ENCODE assay signal across 11 cellular contexts in the genomic region with DNA sequence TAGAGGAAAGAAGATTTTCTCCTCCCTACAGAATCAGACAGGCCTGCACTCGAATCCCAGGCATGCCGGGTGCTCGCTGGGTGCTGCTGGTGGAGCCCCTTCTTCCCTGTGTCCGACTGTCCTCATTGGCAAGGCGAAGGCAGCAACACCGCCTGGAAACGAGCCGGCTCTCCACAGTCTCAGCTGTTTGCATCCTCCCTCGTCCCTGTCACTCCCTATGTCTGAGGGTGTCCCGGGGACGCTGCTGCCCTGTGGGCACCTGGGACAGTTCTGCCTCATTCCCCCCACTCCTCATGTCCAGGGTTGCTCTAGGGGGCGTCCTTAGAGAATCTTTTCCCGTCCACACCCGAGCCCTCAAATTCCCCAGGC. TPM values are rescaled to one million over a fixed set of nuclear protein-coding genes. Genes with fewer than 3 reads are reported as not detected.
DNase-seq lines count a peak whose midpoint lies in the region; ATAC-seq and TF ChIP-seq lines count a peak whose summit lies in the region.
"Had no signal": no experiment of that assay in that cellular context is flagged by ENCODE, and none has a peak within 500 bp of the region (broad histone marks: within the 10 kb centered on the region; RNA-seq: fewer than 3 reads in every experiment).

No MANE protein-coding gene starts in this region.

- no peak overlapping the region for H2BK12ac ChIP-seq in trophoblast cell (ENCODE audit: low read length)

- no peaks in the 10 kb centered on the region for H3K36me3 Mint-ChIP-seq in CD4-positive, alpha-beta memory T cell
- H3K36me3 Mint-ChIP-seq in activated T-helper 1 cell treated with anti-CD3 and anti-CD28 coated beads, Interleukin-12 subunit alpha, Interleukin-12 subunit beta, Interleukin-2, Interleukin-4 antibody, amounts not matched to agents 30 ng/mL and 10 ng/mL and 1 ng/mL, durations not matched to agents 14 hours and 24 hours and 36 hours (ENCODE audit: low read depth), result no peaks in the 10 kb centered on the region

- intact Hi-C loops in CD4-positive, alpha-beta memory T cell (cut with micrococcal nuclease), result loop anchor here (2.0 to 10.0 kb wide), 2 partner anchors 15 to 75 kb away; a partner anchor contains a TSS
- intact Hi-C loops in activated T-helper 1 cell treated with anti-CD3 and anti-CD28 coated beads, Interleukin-12 subunit alpha, Interleukin-12 subunit beta, Interleukin-2, Interleukin-4 antibody, amounts not matched to agents 30 ng/mL and 10 ng/mL and 1 ng/mL, durations not matched to agents 14 hours and 24 hours and 36 hours (cut with micrococcal nuclease), result loop anchor here (5.0 kb wide), 1 partner anchor 88 kb away; no protein-coding TSS in a partner anchor
- intact Hi-C loops in heart left ventricle (cut with DNase I), result loop anchor here in 3 of 10 donors (10.0 kb wide), 2 partner anchors 75 to 95 kb away; a partner anchor contains a TSS

- peak overlapping the region in 2 of 7 donors; percentile 36 to 47 for H3K27ac Mint-ChIP-seq in CD4-positive, alpha-beta memory T cell
- no peak overlapping the region for H3K27ac Mint-ChIP-seq in activated T-helper 1 cell treated with anti-CD3 and anti-CD28 coated beads, Interleukin-12 subunit alpha, Interleukin-12 subunit beta, Interleukin-2, Interleukin-4 antibody, amounts not matched to agents 30 ng/mL and 10 ng/mL and 1 ng/mL, durations not matched to agents 14 hours and 24 hours and 36 hours

- peak overlapping the region; percentile 38 for H2AFZ ChIP-seq in trophoblast cell (ENCODE audit: insufficient read depth, low read length, poor library complexity)

- H3K14ac ChIP-seq in trophoblast cell (ENCODE audit: low read length), result no peak overlapping the region

- peaks cover 7 to 17% (median 9%) of the 10 kb centered on the region in 4 donors for H3K4me1 Mint-ChIP-seq in CD4-positive, alpha-beta memory T cell
- peaks cover 12% of the 10 kb centered on the region for H3K4me1 Mint-ChIP-seq in activated T-helper 1 cell treated with anti-CD3 and anti-CD28 coated beads, Interleukin-12 subunit alpha, Interleukin-12 subunit beta, Interleukin-2, Interleukin-4 antibody, amounts not matched to agents 30 ng/mL and 10 ng/mL and 1 ng/mL, durations not matched to agents 14 hours and 24 hours and 36 hours (ENCODE audit: low read depth)

- ATAC-seq in heart left ventricle, result peak; percentile 2 to 19 (median 10)
- no peak for ATAC-seq in GM18519 (IDR thresholded peaks at IDR 0.05; ENCODE audit: low FRiP score, unreplicated experiment)

- TF ChIP-seq CTCF in heart left ventricle (IDR thresholded peaks at IDR 0.05), result no peak

- H2BK5ac ChIP-seq in trophoblast cell (ENCODE audit: low read depth, low read length, poor library complexity), result no peak overlapping the region

- no peak overlapping the region for H4K12ac ChIP-seq in trophoblast cell (ENCODE audit: low read depth, low read length)

- peak overlapping the region; percentile 91 for H4K8ac ChIP-seq in trophoblast cell (ENCODE audit: low read depth, low read length)

- H3K4ac ChIP-seq in trophoblast cell (ENCODE audit: low read depth, low read length), result no peak overlapping the region

- no peak overlapping the region for H3K27ac ChIP-seq in CD4-positive, alpha-beta memory T cell (ENCODE audit: low read depth, low read length)
- H3K27ac ChIP-seq in heart left ventricle, result peak overlapping the region in 7 of 12 donors; percentile 18 to 76 (median 59)
- H3K27ac ChIP-seq in trophoblast cell (ENCODE audit: low read depth, low read length), result no peak overlapping the region
- H3K27ac ChIP-seq: SJSA1 had no signal

- no peaks in the 10 kb centered on the region for H3K27me3 ChIP-seq in CD4-positive, alpha-beta memory T cell (ENCODE audit: insufficient read depth, low read length)
- H3K27me3 ChIP-seq in heart left ventricle (no peaks in the 10 kb centered on the region), trophoblast cell (ENCODE audit: insufficient read depth, low read length) (no peaks in the 10 kb centered on the region)
- H3K27me3 ChIP-seq: SJSA1 had no signal

- H3K18ac ChIP-seq in trophoblast cell (ENCODE audit: low read length), result no peak overlapping the region

- H4K91ac ChIP-seq in trophoblast cell (ENCODE audit: low read depth, low read length), result peak overlapping the region; percentile 3

- no peaks in the 10 kb centered on the region for H3K9me3 Mint-ChIP-seq in CD4-positive, alpha-beta memory T cell
- no peaks in the 10 kb centered on the region for H3K9me3 Mint-ChIP-seq in activated T-helper 1 cell treated with anti-CD3 and anti-CD28 coated beads, Interleukin-12 subunit alpha, Interleukin-12 subunit beta, Interleukin-2, Interleukin-4 antibody, amounts not matched to agents 30 ng/mL and 10 ng/mL and 1 ng/mL, durations not matched to agents 14 hours and 24 hours and 36 hours

- no peaks in the 10 kb centered on the region for H3K4me1 ChIP-seq in CD4-positive, alpha-beta memory T cell (ENCODE audit: insufficient read depth, low read length)
- H3K4me1 ChIP-seq in heart left ventricle (peaks cover 0 to 19% (median 10%) of the 10 kb centered on the region in 12 donors), trophoblast cell (ENCODE audit: control insufficient read depth in 1 of 2, insufficient read depth in 2 of 2, low read length in 2 of 2) (peaks cover 2 to 4% of the 10 kb centered on the region in 2 experiments)

- no peak overlapping the region for H2AK5ac ChIP-seq in trophoblast cell (ENCODE audit: low read length)

- H3K79me2 ChIP-seq in trophoblast cell (ENCODE audit: control insufficient read depth, insufficient read depth, low read length, poor library complexity), result no peaks in the 10 kb centered on the region

- peaks cover 2 to 7% of the 10 kb centered on the region in 2 donors for H3K27me3 Mint-ChIP-seq in CD4-positive, alpha-beta memory T cell
- H3K27me3 Mint-ChIP-seq in activated T-helper 1 cell treated with anti-CD3 and anti-CD28 coated beads, Interleukin-12 subunit alpha, Interleukin-12 subunit beta, Interleukin-2, Interleukin-4 antibody, amounts not matched to agents 30 ng/mL and 10 ng/mL and 1 ng/mL, durations not matched to agents 14 hours and 24 hours and 36 hours (ENCODE audit: insufficient read depth), result peaks cover 16% of the 10 kb centered on the region

- no peak for TF ChIP-seq POLR2A in heart left ventricle (IDR thresholded peaks at IDR 0.05)

- CTCF ChIA-PET in CD4-positive, alpha-beta memory T cell (lab: Charles Lee; ENCODE audit: partially characterized antibody), result interaction anchor here (2.0 to 9.2 kb wide), 2 partner anchors 15 to 22 kb away, joined by 9 to 70 read pairs; no protein-coding TSS in a partner anchor

- no peaks in the 10 kb centered on the region for H3K36me3 ChIP-seq in CD4-positive, alpha-beta memory T cell (ENCODE audit: insufficient read depth, low read length)
- H3K36me3 ChIP-seq in heart left ventricle (no peaks in the 10 kb centered on the region), trophoblast cell (ENCODE audit: control insufficient read depth in 1 of 2, insufficient read depth in 2 of 2, low read length in 2 of 2) (no peaks in the 10 kb centered on the region)
- H3K36me3 ChIP-seq: SJSA1 had no signal

- 37 to 49% (median 40%) methylated on average over 13 to 14 of the region's 14 CpGs for WGBS in heart left ventricle, 4 donors
- no CpG with 5 or more reads among the region's 14 CpGs for WGBS in trophoblast cell (ENCODE audit: extremely low coverage, insufficient coverage, insufficient read length)

- H3K4me2 ChIP-seq in trophoblast cell (ENCODE audit: low read length), result peak overlapping the region; percentile 71

- H3K23ac ChIP-seq in trophoblast cell (ENCODE audit: low read length), result no peak overlapping the region

- no peak for DNase-seq in CD4-positive, alpha-beta memory T cell
- no peak for DNase-seq in activated T-helper 1 cell treated with anti-CD3 and anti-CD28 coated beads, Interleukin-12 subunit alpha, Interleukin-12 subunit beta, Interleukin-2, Interleukin-4 antibody, amounts not matched to agents 30 ng/mL and 10 ng/mL and 1 ng/mL, durations not matched to agents 14 hours and 24 hours and 36 hours (ENCODE audit: low spot score)
- DNase-seq in heart left ventricle, result peak in 1 of 5 donors; percentile 38
- no peak for DNase-seq in trophoblast cell
- no peak for DNase-seq in SK-N-DZ (ENCODE audit: low spot score)
- DNase-seq in effector CD4-positive, alpha-beta T cell, result no peak
- no peak for DNase-seq in RPMI8226
- DNase-seq: activated gamma-delta T cell treated with Interleukin-2 at 50 U/mL for 16 hours, Karpas-422 had no signal

- H3K4me3 ChIP-seq in CD4-positive, alpha-beta memory T cell (ENCODE audit: low read length in 2 of 2), result no peak overlapping the region
- H3K4me3 ChIP-seq in heart left ventricle, result peak overlapping the region in 10 of 12 donors; percentile 25 to 60 (median 54)
- no peak overlapping the region for H3K4me3 ChIP-seq in trophoblast cell (ENCODE audit: low read depth, low read length)

- H2BK120ac ChIP-seq in trophoblast cell (ENCODE audit: insufficient read depth, low read length, poor library complexity), result no peak overlapping the region

- no peaks in the 10 kb centered on the region for H3K9me3 ChIP-seq in CD4-positive, alpha-beta memory T cell (ENCODE audit: control insufficient read depth in 1 of 2, low read length in 2 of 2)
- H3K9me3 ChIP-seq in heart left ventricle (no peaks in the 10 kb centered on the region), trophoblast cell (ENCODE audit: insufficient read depth, low read depth, low read length) (no peaks in the 10 kb centered on the region)
- H3K9me3 ChIP-seq: SJSA1 had no signal

- POLR2A ChIA-PET in CD4-positive, alpha-beta memory T cell (lab: Charles Lee; ENCODE audit: partially characterized antibody), result interaction anchor here (0.6 kb wide), 1 partner anchor 12 kb away, joined by 3 read pairs; no protein-coding TSS in a partner anchor

- no peak overlapping the region for H3K9ac ChIP-seq in trophoblast cell (ENCODE audit: low read length)

- H3K79me1 ChIP-seq in trophoblast cell (ENCODE audit: low read length), result peaks cover 2% of the 10 kb centered on the region

- H3K4me3 Mint-ChIP-seq in CD4-positive, alpha-beta memory T cell, result peak overlapping the region in 7 of 8 donors; percentile 86 to 94 (median 89)
- peak overlapping the region; percentile 82 for H3K4me3 Mint-ChIP-seq in activated T-helper 1 cell treated with anti-CD3 and anti-CD28 coated beads, Interleukin-12 subunit alpha, Interleukin-12 subunit beta, Interleukin-2, Interleukin-4 antibody, amounts not matched to agents 30 ng/mL and 10 ng/mL and 1 ng/mL, durations not matched to agents 14 hours and 24 hours and 36 hours

RNA-seq across cellular contexts. Expression of a gene that starts 31.6 kb away (rescaled TPM):
- total RNA-seq in CD4-positive, alpha-beta memory T cell, result not detected
- not detected for polyA plus RNA-seq in CD4-positive, alpha-beta memory T cell
- not detected in 2 replicates for total RNA-seq in activated T-helper 1 cell treated with anti-CD3 and anti-CD28 coated beads, Interleukin-12 subunit alpha, Interleukin-12 subunit beta, Interleukin-2, Interleukin-4 antibody, amounts not matched to agents 30 ng/mL and 10 ng/mL and 1 ng/mL, durations not matched to agents 14 hours and 24 hours and 36 hours
- under 1 TPM in 2 of 9 donors, not detected in 7; 0.15 to 0.27 TPM for total RNA-seq in heart left ventricle
- not detected for polyA plus RNA-seq in heart left ventricle
- polyA plus RNA-seq in trophoblast cell (2013), result 0.18 and 0.37 TPM in 2 replicates
- polyA plus RNA-seq in SK-N-DZ (2014; cell fraction: cytosol; rRNA removed), result not detected in 2 replicates
- polyA plus RNA-seq in SK-N-DZ (2014; cell fraction: nucleus; rRNA removed), result not detected in 2 replicates
- total RNA-seq: SJSA1 had no signal

Comparison
In these comparisons a context has a peak if more than half of its experiments do, and no peak if none do; other contexts are left out.
1. H3K27ac ChIP-seq: peak in heart left ventricle (7 of 12); none in CD4-positive, alpha-beta memory T cell (single experiment) and trophoblast cell (single experiment).
2. H3K4me3 ChIP-seq: peak in heart left ventricle (10 of 12); none in CD4-positive, alpha-beta memory T cell (0 of 2) and trophoblast cell (single experiment).